In the genomic region with DNA sequence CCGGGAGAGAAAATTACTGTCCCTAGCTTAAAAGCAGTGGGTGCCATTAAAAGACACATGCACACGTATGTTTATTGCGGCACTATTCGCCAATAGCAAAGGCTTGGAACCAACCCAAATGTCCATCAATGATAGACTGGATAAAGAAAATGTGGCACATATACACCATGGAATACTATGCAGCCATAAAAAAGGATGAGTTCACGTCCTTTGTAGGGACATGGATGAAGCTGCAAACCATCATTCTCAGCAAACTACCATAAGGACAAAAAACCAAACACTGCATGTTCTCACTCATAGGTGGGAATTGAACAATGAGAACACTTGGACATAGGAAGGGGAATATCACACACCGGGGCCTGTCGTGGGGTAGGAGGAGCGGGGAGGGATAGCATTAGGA, we compare ENCODE assay signal across 6 cellular contexts.
DNase-seq lines count a peak whose midpoint lies in the region; ATAC-seq, FAIRE-seq and TF ChIP-seq lines count a peak whose summit lies in the region.
"Not testable (repeated sequence)": the region's sequence is repeated elsewhere in the genome, so short reads cannot be mapped to it uniquely, and the experiment has no call there.

No MANE protein-coding gene starts in this region.

- 2% methylated on average over 4 of the region's 8 CpGs for WGBS in K562 (ENCODE audit: insufficient coverage, low coverage, missing lambda C conversion rate)

- peaks cover 16% of the 10 kb centered on the region for H3K36me3 Mint-ChIP-seq in activated CD4-positive, alpha-beta T cell treated with anti-CD3 and anti-CD28 coated beads, Interleukin-2, amount 10 ng/mL, durations not matched to agents 24 days and 14 days (ENCODE audit: low read depth)
- peaks cover 36% of the 10 kb centered on the region for H3K36me3 Mint-ChIP-seq in natural killer cell treated with Interleukin-12 subunit alpha and Interleukin-12 subunit beta and Interleukin-15 and Interleukin-18, amount 100 ng/mL, for 72 hours
- H3K36me3 Mint-ChIP-seq in stimulated activated memory B cell treated with anti-CD40 and anti-IgM and Interleukin-4, amounts not matched to agents 10 μg/mL and 1 μg/mL and 100 μg/mL, for 72 hours: peaks cover 65% of the 10 kb centered on the region

- H3K4me3 Mint-ChIP-seq in activated CD4-positive, alpha-beta T cell treated with anti-CD3 and anti-CD28 coated beads, Interleukin-2, amount 10 ng/mL, durations not matched to agents 24 days and 14 days: peak overlapping the region; percentile 58
- H3K4me3 Mint-ChIP-seq in natural killer cell treated with Interleukin-12 subunit alpha and Interleukin-12 subunit beta and Interleukin-15 and Interleukin-18, amount 100 ng/mL, for 72 hours: peak overlapping the region; percentile 84
- not testable (repeated sequence) for H3K4me3 Mint-ChIP-seq in stimulated activated memory B cell treated with anti-CD40 and anti-IgM and Interleukin-4, amounts not matched to agents 10 μg/mL and 1 μg/mL and 100 μg/mL, for 72 hours

- intact Hi-C loops in activated CD4-positive, alpha-beta T cell treated with anti-CD3 and anti-CD28 coated beads, Interleukin-2, amount 10 ng/mL, durations not matched to agents 24 days and 14 days (cut with micrococcal nuclease); K562 (cut with micrococcal nuclease); kidney (cut with DNase I): not testable (repeated sequence)

- H3K27me3 ChIP-seq in K562 (ENCODE audit: control insufficient read depth in 2 of 2, insufficient read depth in 2 of 2, low read length in 2 of 2): not testable (repeated sequence)

- H3K9ac ChIP-seq in K562 (ENCODE audit: insufficient read depth in 1 of 2, low read depth in 2 of 2, low read length in 2 of 2); kidney (ENCODE audit: low read length in 2 of 2): not testable (repeated sequence)

- H3K4me1 ChIP-seq in HEK293 (ENCODE audit: control insufficient read depth, insufficient read depth, low read length) (peaks cover 17% of the 10 kb centered on the region), kidney (ENCODE audit: control insufficient read depth in 1 of 2, insufficient read depth in 1 of 2, low read depth in 1 of 2, low read length in 2 of 2) (peaks cover 57 to 75% of the 10 kb centered on the region in 2 donors)
- not testable (repeated sequence) for H3K4me1 ChIP-seq in K562 (replicated peaks in 1 of 2; ENCODE audit: control insufficient read depth in 2 of 2, insufficient read depth in 2 of 2, low read length in 2 of 2)

- not testable (repeated sequence) for TF ChIP-seq RAD21 in K562 (CRISPR knock-in tag; conservative IDR thresholded peaks at IDR 0.05 in 1 of 2, IDR thresholded peaks at IDR 0.05 in 1 of 2)

- not testable (repeated sequence) for H3K36me3 ChIP-seq in HEK293 (ENCODE audit: control insufficient read depth in 2 of 2, insufficient read depth in 1 of 2, low read length in 2 of 2); K562 (ENCODE audit: control insufficient read depth, insufficient read depth, low read length); kidney (ENCODE audit: control insufficient read depth in 1 of 2, insufficient read depth in 2 of 2, low read length in 2 of 2)

- not testable (repeated sequence) for DNase-seq in activated CD4-positive, alpha-beta T cell treated with anti-CD3 and anti-CD28 coated beads, Interleukin-2, amount 10 ng/mL, durations not matched to agents 24 days and 14 days; K562 (ENCODE audit: extremely low read depth in 1 of 4, low spot score in 3 of 4); kidney; natural killer cell treated with Interleukin-12 subunit alpha and Interleukin-12 subunit beta and Interleukin-15 and Interleukin-18, amount 100 ng/mL, for 72 hours (ENCODE audit: low spot score)

- CTCF ChIA-PET in HEK293 (lab: Yijun Ruan, JAX); K562 (lab: Yijun Ruan, JAX; ENCODE audit: low intra/inter-chr PET ratio): not testable (repeated sequence)

- peaks cover 17% of the 10 kb centered on the region for H3K9me3 Mint-ChIP-seq in activated CD4-positive, alpha-beta T cell treated with anti-CD3 and anti-CD28 coated beads, Interleukin-2, amount 10 ng/mL, durations not matched to agents 24 days and 14 days
- H3K9me3 Mint-ChIP-seq in natural killer cell treated with Interleukin-12 subunit alpha and Interleukin-12 subunit beta and Interleukin-15 and Interleukin-18, amount 100 ng/mL, for 72 hours; stimulated activated memory B cell treated with anti-CD40 and anti-IgM and Interleukin-4, amounts not matched to agents 10 μg/mL and 1 μg/mL and 100 μg/mL, for 72 hours: not testable (repeated sequence)

- H3K4me1 Mint-ChIP-seq in activated CD4-positive, alpha-beta T cell treated with anti-CD3 and anti-CD28 coated beads, Interleukin-2, amount 10 ng/mL, durations not matched to agents 24 days and 14 days: peaks cover 58% of the 10 kb centered on the region
- peaks cover 69 to 71% of the 10 kb centered on the region in 2 donors for H3K4me1 Mint-ChIP-seq in natural killer cell treated with Interleukin-12 subunit alpha and Interleukin-12 subunit beta and Interleukin-15 and Interleukin-18, amount 100 ng/mL, for 72 hours (ENCODE audit: low read depth in 2 of 2)
- peaks cover 100% of the 10 kb centered on the region for H3K4me1 Mint-ChIP-seq in stimulated activated memory B cell treated with anti-CD40 and anti-IgM and Interleukin-4, amounts not matched to agents 10 μg/mL and 1 μg/mL and 100 μg/mL, for 72 hours

- H3K4me3 ChIP-seq in HEK293 (ENCODE audit: low read depth, low read length); K562; kidney (ENCODE audit: low read length in 2 of 2): not testable (repeated sequence)

- TF ChIP-seq POLR2A in K562 (conservative IDR thresholded peaks at IDR 0.05): not testable (repeated sequence)

- not testable (repeated sequence) for BruUV-seq in K562 (replicated peaks; lab: Mats Ljungman, UMichigan)

- not testable (repeated sequence) for TF ChIP-seq CTCF in HEK293 (tag by site-specific recombination; IDR thresholded peaks at IDR 0.05); K562 (IDR thresholded peaks at IDR 0.05 in 2 of 3, conservative IDR thresholded peaks at IDR 0.05 in 1 of 3; ENCODE audit: insufficient read depth in 2 of 3, low read depth in 1 of 3, low read length in 3 of 3); kidney (IDR thresholded peaks at IDR 0.05; ENCODE audit: borderline replicate concordance, extremely low read depth, insufficient read depth)

- POLR2A ChIA-PET in HEK293 (lab: Yijun Ruan, JAX); K562 (lab: Yijun Ruan, JAX): not testable (repeated sequence)

- H3K79me2 ChIP-seq in K562 (ENCODE audit: control insufficient read depth, insufficient read depth, low read length): not testable (repeated sequence)

- TF ChIP-seq EP300 in K562 (IDR thresholded peaks at IDR 0.05; ENCODE audit: low read length): not testable (repeated sequence)

- ATAC-seq in K562; natural killer cell treated with Interleukin-12 subunit alpha and Interleukin-12 subunit beta and Interleukin-15 and Interleukin-18, amount 100 ng/mL, for 72 hours; stimulated activated memory B cell treated with anti-CD40 and anti-IgM and Interleukin-4, amounts not matched to agents 10 μg/mL and 1 μg/mL and 100 μg/mL, for 72 hours: not testable (repeated sequence)

- not testable (repeated sequence) for H3K27ac ChIP-seq in HEK293 (ENCODE audit: extremely low read depth, low read depth, low read length); K562 (ENCODE audit: extremely low read depth, low read depth, low read length)
- peak overlapping the region; percentile 47 to 54 for H3K27ac ChIP-seq in kidney (ENCODE audit: low read depth in 2 of 2, low read length in 2 of 2)

- H3K9me1 ChIP-seq in K562 (ENCODE audit: control insufficient read depth, insufficient read depth, low read length): not testable (repeated sequence)

- H2AFZ ChIP-seq in K562 (ENCODE audit: low read depth, low read length): not testable (repeated sequence)

- in situ Hi-C loops in K562 (cut with MboI): not testable (repeated sequence)

- not testable (repeated sequence) for H4K20me1 ChIP-seq in K562 (replicated peaks; ENCODE audit: control insufficient read depth, insufficient read depth, low read length)

- H3K27me3 Mint-ChIP-seq in activated CD4-positive, alpha-beta T cell treated with anti-CD3 and anti-CD28 coated beads, Interleukin-2, amount 10 ng/mL, durations not matched to agents 24 days and 14 days; natural killer cell treated with Interleukin-12 subunit alpha and Interleukin-12 subunit beta and Interleukin-15 and Interleukin-18, amount 100 ng/mL, for 72 hours; stimulated activated memory B cell treated with anti-CD40 and anti-IgM and Interleukin-4, amounts not matched to agents 10 μg/mL and 1 μg/mL and 100 μg/mL, for 72 hours: not testable (repeated sequence)

- not testable (repeated sequence) for H3K4me2 ChIP-seq in K562 (ENCODE audit: insufficient read depth, low read length)

- H3K27ac Mint-ChIP-seq in activated CD4-positive, alpha-beta T cell treated with anti-CD3 and anti-CD28 coated beads, Interleukin-2, amount 10 ng/mL, durations not matched to agents 24 days and 14 days: not testable (repeated sequence)
- peak overlapping the region; percentile 74 to 94 for H3K27ac Mint-ChIP-seq in natural killer cell treated with Interleukin-12 subunit alpha and Interleukin-12 subunit beta and Interleukin-15 and Interleukin-18, amount 100 ng/mL, for 72 hours
- H3K27ac Mint-ChIP-seq in stimulated activated memory B cell treated with anti-CD40 and anti-IgM and Interleukin-4, amounts not matched to agents 10 μg/mL and 1 μg/mL and 100 μg/mL, for 72 hours: peak overlapping the region; percentile 95

- not testable (repeated sequence) for FAIRE-seq in K562 (lab: Jason Lieb, UNC); kidney (lab: Jason Lieb, UNC)

- not testable (repeated sequence) for H3K9me3 ChIP-seq in HEK293 (ENCODE audit: control insufficient read depth, insufficient read depth, low read depth, low read length); K562 (replicated peaks; ENCODE audit: control insufficient read depth, insufficient read depth, low read depth, low read length); kidney (ENCODE audit: control insufficient read depth in 1 of 2, low read length in 2 of 2)

TF ChIP-seq in HEK293, 187 proteins besides CTCF, POLR2A, EP300 and RAD21 (continues in another document):
- TF ChIP-seq ZNF146 (tag by site-specific recombination; IDR thresholded peaks at IDR 0.05): peak; percentile 94

TF ChIP-seq in K562, 482 proteins besides CTCF, POLR2A, EP300 and RAD21:
- TF ChIP-seq ZNF146 (CRISPR knock-in tag; IDR thresholded peaks at IDR 0.05; ENCODE audit: unreplicated experiment): peak; percentile 61
